Comparison of ENCODE assay signal across 8 cellular contexts in genomic region chr2:178112202-178113152, GRCh38. TPM values are rescaled to one million over a fixed set of nuclear protein-coding genes. Genes with fewer than 3 reads are reported as not detected.
DNase-seq lines count a peak whose midpoint lies in the region; ATAC-seq, FAIRE-seq and TF ChIP-seq lines count a peak whose summit lies in the region.

RBM45 (plus strand) TSS chr2:178112437; CDS start chr2:178112547, 110 bp downstream.

- H3K27ac Mint-ChIP-seq in central memory CD8-positive, alpha-beta T cell (ENCODE audit: low read depth), result peak within 1 kb of the TSS; percentile 92

- no peaks in the 10 kb centered on the region for H4K20me1 ChIP-seq in keratinocyte (ENCODE audit: control insufficient read depth, extremely low read depth, insufficient read depth, low read length)

- peaks cover 21% of the 10 kb centered on the region for H3K4me1 Mint-ChIP-seq in central memory CD8-positive, alpha-beta T cell

- DNase-seq in AG20443 (ENCODE audit: low spot score) (peak; percentile 97), NCI-H226 (peak; percentile 87), keratinocyte (ENCODE audit: low read depth, low spot score) (peak; percentile 61)
- DNase-seq in activated CD4-positive, CD25-positive, alpha-beta regulatory T cell (lab: John Stamatoyannopoulos, UW), result peak; percentile 68 to 80 (median 74)
- DNase-seq in central memory CD8-positive, alpha-beta T cell (ENCODE audit: low spot score in 2 of 2), result peak; percentile 74 to 78
- peak; percentile 71 to 83 for DNase-seq in stimulated activated CD4-positive, alpha-beta T cell treated with anti-CD3 and anti-CD28 coated beads, Interleukin-15, amount 100 ng/mL, for 1 hour (ENCODE audit: low read depth in 1 of 2, low spot score in 1 of 2)

- H3K9me3 ChIP-seq in keratinocyte (ENCODE audit: control insufficient read depth, low read depth, low read length), result no peaks in the 10 kb centered on the region

- H3K4me2 ChIP-seq in keratinocyte (ENCODE audit: control insufficient read depth, extremely low read depth, insufficient read depth, low read depth, low read length), result peak within 1 kb of the TSS; percentile 70

- peak; percentile 92 for FAIRE-seq in keratinocyte (lab: Jason Lieb, UNC)

- H3K27me3 Mint-ChIP-seq in central memory CD8-positive, alpha-beta T cell, result no peaks in the 10 kb centered on the region

- TF ChIP-seq CTCF in keratinocyte (optimal IDR thresholded peaks at IDR 0.05 in 1 of 3, IDR thresholded peaks at IDR 0.05 in 1 of 3, conservative IDR thresholded peaks at IDR 0.05 in 1 of 3; ENCODE audit: extremely low read depth in 1 of 3, insufficient read depth in 2 of 3, low read length in 3 of 3), result peak; percentile 93 to 100 (median 99)

- H3K9me1 ChIP-seq in keratinocyte (ENCODE audit: control insufficient read depth, extremely low read depth, insufficient read depth, low read length), result no peaks in the 10 kb centered on the region

- peak within 1 kb of the TSS; percentile 57 for H3K27ac ChIP-seq in keratinocyte (ENCODE audit: control insufficient read depth, insufficient read depth, low read length)

- peak within 1 kb of the TSS; percentile 94 for H3K4me3 Mint-ChIP-seq in central memory CD8-positive, alpha-beta T cell

- H3K9ac ChIP-seq in keratinocyte (ENCODE audit: control insufficient read depth, extremely low read depth, insufficient read depth, low read length), result peak within 1 kb of the TSS; percentile 84

- peak within 1 kb of the TSS; percentile 89 to 96 (median 96) for H3K4me3 ChIP-seq in keratinocyte (ENCODE audit: control insufficient read depth in 2 of 3, extremely low read depth in 1 of 3, insufficient read depth in 2 of 3, low read depth in 1 of 3, low read length in 3 of 3)

- H3K9me3 Mint-ChIP-seq in central memory CD8-positive, alpha-beta T cell, result no peaks in the 10 kb centered on the region

- peaks cover 10% of the 10 kb centered on the region for H3K36me3 Mint-ChIP-seq in central memory CD8-positive, alpha-beta T cell (ENCODE audit: insufficient read depth)

- ATAC-seq in HG03196 (IDR thresholded peaks at IDR 0.05; ENCODE audit: unreplicated experiment), result peak; percentile 90
- peak; percentile 90 for ATAC-seq in central memory CD8-positive, alpha-beta T cell (replicated peaks; ENCODE audit: extremely low read depth, poor library complexity, severe bottlenecking)

- H2AFZ ChIP-seq in keratinocyte (ENCODE audit: control insufficient read depth, low read length), result peak within 1 kb of the TSS; percentile 100

- dilution Hi-C loops in keratinocyte (cut with MboI; ENCODE audit: extremely low pct_ligation_motif_present, low sequenced_read_pairs), result no loop called here

- peaks cover 12% of the 10 kb centered on the region for H3K79me2 ChIP-seq in keratinocyte (ENCODE audit: control insufficient read depth, insufficient read depth, low read length)

- in situ Hi-C loops in GM18951 (cut with MboI; ENCODE audit: low sequenced_read_pairs, unreplicated experiment), result loop anchor here (25.0 kb wide), 1 partner anchor 300 kb away; no protein-coding TSS in a partner anchor

- H3K4me1 ChIP-seq in keratinocyte (ENCODE audit: control insufficient read depth, extremely low read depth, insufficient read depth, low read length), result peaks cover 10% of the 10 kb centered on the region

- H3K27me3 ChIP-seq in keratinocyte (ENCODE audit: control insufficient read depth, extremely low read depth, insufficient read depth, low read length), result no peaks in the 10 kb centered on the region

- TF ChIP-seq POLR2A in GM18951 (IDR thresholded peaks at IDR 0.05; ENCODE audit: extremely low read depth, insufficient read depth, insufficient read length), result peak; percentile 95

- no peaks in the 10 kb centered on the region for H3K36me3 ChIP-seq in keratinocyte (ENCODE audit: control insufficient read depth in 2 of 2, extremely low read depth in 1 of 2, insufficient read depth in 2 of 2, low read length in 2 of 2)

RNA-seq across cellular contexts. Expression of gene RBM45, which starts in this region (rescaled TPM):
- polyA plus RNA-seq in keratinocyte, result 11.2 to 19.1 TPM (median 12.0 TPM) in 3 replicates
- polyA plus RNA-seq in keratinocyte (2011; ENCODE audit: low read depth), result 17.4 TPM
- 9.1 and 17.8 TPM in 2 replicates for polyA plus RNA-seq in keratinocyte (2011; cell fraction: cytosol; rRNA removed)
- 13.1 and 19.5 TPM in 2 replicates for polyA plus RNA-seq in keratinocyte (2011; cell fraction: nucleus; rRNA removed)
- polyA plus RNA-seq in keratinocyte (2012; ENCODE audit: low replicate concordance), result 8.6 and 14.3 TPM in 2 replicates
- 3.4 to 9.1 TPM (median 6.4 TPM) in 3 replicates for polyA minus RNA-seq in keratinocyte
- polyA minus RNA-seq in keratinocyte (2011; cell fraction: cytosol; rRNA and poly(A)+ RNA removed), result 2.9 TPM
- 6.0 and 12.2 TPM in 2 replicates for polyA minus RNA-seq in keratinocyte (2011; cell fraction: nucleus; rRNA and poly(A)+ RNA removed)

Comparison
In these comparisons a context has a peak if more than half of its experiments do, and no peak if none do; other contexts are left out.
1. Peak in every context shown above with its lines: DNase-seq, ATAC-seq, H3K4me3 ChIP-seq and H3K27ac ChIP-seq.